In the genomic region with DNA sequence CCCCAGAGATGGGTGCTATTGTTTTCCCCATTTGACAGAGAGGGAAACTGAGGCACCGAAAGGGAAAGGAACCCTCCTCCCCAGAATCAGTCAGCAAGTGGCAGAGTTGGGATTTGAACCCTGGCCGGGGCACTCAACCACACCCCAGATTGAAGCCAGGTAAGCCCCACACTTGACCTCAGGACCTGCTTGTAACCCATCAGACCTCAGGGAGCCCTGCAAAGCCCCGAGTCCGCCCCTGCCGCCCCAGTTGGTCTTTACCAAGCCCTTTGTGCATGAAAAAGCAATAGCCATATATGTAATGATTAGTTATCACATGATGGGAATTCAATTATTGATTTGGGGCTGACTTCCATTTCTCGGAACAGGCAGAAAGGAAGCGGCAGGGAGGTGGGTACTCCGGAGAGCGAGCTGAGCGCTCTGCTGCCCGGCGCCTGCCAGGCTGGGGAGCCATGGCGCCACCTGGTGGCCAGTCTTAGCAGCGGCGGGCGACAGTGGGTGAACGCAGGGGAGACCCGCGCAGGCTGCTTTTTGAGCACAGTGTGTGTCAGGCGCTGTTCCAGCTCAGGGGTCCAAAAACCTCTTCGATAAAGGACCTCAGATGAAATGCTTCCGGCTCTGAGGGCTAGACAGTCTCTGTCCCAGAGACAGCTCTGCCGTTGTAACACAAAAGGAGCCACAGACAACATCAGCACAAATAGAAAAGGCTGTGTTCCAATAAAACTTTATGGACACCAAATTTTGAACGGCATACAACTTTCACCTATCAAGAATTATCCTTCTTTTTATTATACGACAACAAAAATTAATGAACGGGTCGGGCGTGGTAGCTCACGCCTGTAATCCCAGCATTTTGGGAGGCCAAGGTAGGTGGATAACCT, we compare ENCODE assay signal across 1 cellular context.
TF ChIP-seq lines count a peak whose summit lies in the region.

No MANE protein-coding gene starts in this region.

TF ChIP-seq in K562, 482 proteins besides CTCF, POLR2A, EP300 and RAD21 (continued from another document and continues in another):
- TF ChIP-seq, protein P1, sequence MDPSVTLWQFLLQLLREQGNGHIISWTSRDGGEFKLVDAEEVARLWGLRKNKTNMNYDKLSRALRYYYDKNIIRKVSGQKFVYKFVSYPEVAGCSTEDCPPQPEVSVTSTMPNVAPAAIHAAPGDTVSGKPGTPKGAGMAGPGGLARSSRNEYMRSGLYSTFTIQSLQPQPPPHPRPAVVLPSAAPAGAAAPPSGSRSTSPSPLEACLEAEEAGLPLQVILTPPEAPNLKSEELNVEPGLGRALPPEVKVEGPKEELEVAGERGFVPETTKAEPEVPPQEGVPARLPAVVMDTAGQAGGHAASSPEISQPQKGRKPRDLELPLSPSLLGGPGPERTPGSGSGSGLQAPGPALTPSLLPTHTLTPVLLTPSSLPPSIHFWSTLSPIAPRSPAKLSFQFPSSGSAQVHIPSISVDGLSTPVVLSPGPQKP (CRISPR knock-in tag; IDR thresholded peaks at IDR 0.05): no peak
- TF ChIP-seq, protein P2, sequence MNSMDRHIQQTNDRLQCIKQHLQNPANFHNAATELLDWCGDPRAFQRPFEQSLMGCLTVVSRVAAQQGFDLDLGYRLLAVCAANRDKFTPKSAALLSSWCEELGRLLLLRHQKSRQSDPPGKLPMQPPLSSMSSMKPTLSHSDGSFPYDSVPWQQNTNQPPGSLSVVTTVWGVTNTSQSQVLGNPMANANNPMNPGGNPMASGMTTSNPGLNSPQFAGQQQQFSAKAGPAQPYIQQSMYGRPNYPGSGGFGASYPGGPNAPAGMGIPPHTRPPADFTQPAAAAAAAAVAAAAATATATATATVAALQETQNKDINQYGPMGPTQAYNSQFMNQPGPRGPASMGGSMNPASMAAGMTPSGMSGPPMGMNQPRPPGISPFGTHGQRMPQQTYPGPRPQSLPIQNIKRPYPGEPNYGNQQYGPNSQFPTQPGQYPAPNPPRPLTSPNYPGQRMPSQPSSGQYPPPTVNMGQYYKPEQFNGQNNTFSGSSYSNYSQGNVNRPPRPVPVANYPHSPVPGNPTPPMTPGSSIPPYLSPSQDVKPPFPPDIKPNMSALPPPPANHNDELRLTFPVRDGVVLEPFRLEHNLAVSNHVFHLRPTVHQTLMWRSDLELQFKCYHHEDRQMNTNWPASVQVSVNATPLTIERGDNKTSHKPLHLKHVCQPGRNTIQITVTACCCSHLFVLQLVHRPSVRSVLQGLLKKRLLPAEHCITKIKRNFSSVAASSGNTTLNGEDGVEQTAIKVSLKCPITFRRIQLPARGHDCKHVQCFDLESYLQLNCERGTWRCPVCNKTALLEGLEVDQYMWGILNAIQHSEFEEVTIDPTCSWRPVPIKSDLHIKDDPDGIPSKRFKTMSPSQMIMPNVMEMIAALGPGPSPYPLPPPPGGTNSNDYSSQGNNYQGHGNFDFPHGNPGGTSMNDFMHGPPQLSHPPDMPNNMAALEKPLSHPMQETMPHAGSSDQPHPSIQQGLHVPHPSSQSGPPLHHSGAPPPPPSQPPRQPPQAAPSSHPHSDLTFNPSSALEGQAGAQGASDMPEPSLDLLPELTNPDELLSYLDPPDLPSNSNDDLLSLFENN (IDR thresholded peaks at IDR 0.05; ENCODE audit: low read depth in 2 of 2, low read length in 2 of 2): peak in 1 of 2 experiments; percentile 46; a peak in 1 of 4 replicates
- TF ChIP-seq ADNP (tag; IDR thresholded peaks at IDR 0.05) (0 out of 2 replicates have a peak, but pooled peaks have one; percentile 31), ZNF212 (CRISPR knock-in tag; IDR thresholded peaks at IDR 0.05) (no peak), MTA1 (IDR thresholded peaks at IDR 0.05; ENCODE audit: borderline replicate concordance) (no peak), AFF4 (CRISPR knock-in tag; IDR thresholded peaks at IDR 0.05) (no peak), CEBPB (tag; IDR thresholded peaks at IDR 0.05) (no peak), MCM2 (IDR thresholded peaks at IDR 0.05; ENCODE audit: low read depth) (no peak), ARID2 (IDR thresholded peaks at IDR 0.05) (no peak), PHB (CRISPR knock-in tag; IDR thresholded peaks at IDR 0.05) (no peak), ZNF23 (CRISPR knock-in tag; IDR thresholded peaks at IDR 0.05) (no peak), DACH1 (IDR thresholded peaks at IDR 0.05; ENCODE audit: partially characterized antibody) (no peak), JUNB (CRISPR knock-in tag; conservative IDR thresholded peaks at IDR 0.05) (no peak), DDX20 (tag; IDR thresholded peaks at IDR 0.05; ENCODE audit: low read depth) (no peak), TFAP4 (CRISPR knock-in tag; IDR thresholded peaks at IDR 0.05; ENCODE audit: borderline replicate concordance) (peak; percentile 35; the same call in 1 of the 2 replicates), CREBBP (IDR thresholded peaks at IDR 0.05; ENCODE audit: low read depth, low read length) (no peak), XRCC5 (IDR thresholded peaks at IDR 0.05; ENCODE audit: low read depth, low read length) (0 out of 2 replicates have a peak, but pooled peaks have one; percentile 38), THAP12 (CRISPR knock-in tag; IDR thresholded peaks at IDR 0.05) (no peak), EGR1 (conservative IDR thresholded peaks at IDR 0.05) (no peak), SRSF7 (optimal IDR thresholded peaks at IDR 0.05; ENCODE audit: low read depth, low read length) (no peak), NFE2 (IDR thresholded peaks at IDR 0.05; ENCODE audit: low read depth) (no peak), DLX4 (CRISPR knock-in tag; IDR thresholded peaks at IDR 0.05) (no peak), MAZ (CRISPR knock-in tag; conservative IDR thresholded peaks at IDR 0.05 in 1 of 2, IDR thresholded peaks at IDR 0.05 in 1 of 2) (peak; percentile 38 to 48; a peak in 1 of 4 replicates), PCBP2 (IDR thresholded peaks at IDR 0.05; ENCODE audit: low read depth, low read length, poor library complexity, severe bottlenecking) (no peak), BRCA1 (IDR thresholded peaks at IDR 0.05) (no peak), BRCA1 (CRISPR knock-in tag; IDR thresholded peaks at IDR 0.05) (no peak), IRF2 (CRISPR knock-in tag; IDR thresholded peaks at IDR 0.05) (no peak), STAT5B (CRISPR knock-in tag; IDR thresholded peaks at IDR 0.05) (no peak)
- TF ChIP-seq, protein P3, sequence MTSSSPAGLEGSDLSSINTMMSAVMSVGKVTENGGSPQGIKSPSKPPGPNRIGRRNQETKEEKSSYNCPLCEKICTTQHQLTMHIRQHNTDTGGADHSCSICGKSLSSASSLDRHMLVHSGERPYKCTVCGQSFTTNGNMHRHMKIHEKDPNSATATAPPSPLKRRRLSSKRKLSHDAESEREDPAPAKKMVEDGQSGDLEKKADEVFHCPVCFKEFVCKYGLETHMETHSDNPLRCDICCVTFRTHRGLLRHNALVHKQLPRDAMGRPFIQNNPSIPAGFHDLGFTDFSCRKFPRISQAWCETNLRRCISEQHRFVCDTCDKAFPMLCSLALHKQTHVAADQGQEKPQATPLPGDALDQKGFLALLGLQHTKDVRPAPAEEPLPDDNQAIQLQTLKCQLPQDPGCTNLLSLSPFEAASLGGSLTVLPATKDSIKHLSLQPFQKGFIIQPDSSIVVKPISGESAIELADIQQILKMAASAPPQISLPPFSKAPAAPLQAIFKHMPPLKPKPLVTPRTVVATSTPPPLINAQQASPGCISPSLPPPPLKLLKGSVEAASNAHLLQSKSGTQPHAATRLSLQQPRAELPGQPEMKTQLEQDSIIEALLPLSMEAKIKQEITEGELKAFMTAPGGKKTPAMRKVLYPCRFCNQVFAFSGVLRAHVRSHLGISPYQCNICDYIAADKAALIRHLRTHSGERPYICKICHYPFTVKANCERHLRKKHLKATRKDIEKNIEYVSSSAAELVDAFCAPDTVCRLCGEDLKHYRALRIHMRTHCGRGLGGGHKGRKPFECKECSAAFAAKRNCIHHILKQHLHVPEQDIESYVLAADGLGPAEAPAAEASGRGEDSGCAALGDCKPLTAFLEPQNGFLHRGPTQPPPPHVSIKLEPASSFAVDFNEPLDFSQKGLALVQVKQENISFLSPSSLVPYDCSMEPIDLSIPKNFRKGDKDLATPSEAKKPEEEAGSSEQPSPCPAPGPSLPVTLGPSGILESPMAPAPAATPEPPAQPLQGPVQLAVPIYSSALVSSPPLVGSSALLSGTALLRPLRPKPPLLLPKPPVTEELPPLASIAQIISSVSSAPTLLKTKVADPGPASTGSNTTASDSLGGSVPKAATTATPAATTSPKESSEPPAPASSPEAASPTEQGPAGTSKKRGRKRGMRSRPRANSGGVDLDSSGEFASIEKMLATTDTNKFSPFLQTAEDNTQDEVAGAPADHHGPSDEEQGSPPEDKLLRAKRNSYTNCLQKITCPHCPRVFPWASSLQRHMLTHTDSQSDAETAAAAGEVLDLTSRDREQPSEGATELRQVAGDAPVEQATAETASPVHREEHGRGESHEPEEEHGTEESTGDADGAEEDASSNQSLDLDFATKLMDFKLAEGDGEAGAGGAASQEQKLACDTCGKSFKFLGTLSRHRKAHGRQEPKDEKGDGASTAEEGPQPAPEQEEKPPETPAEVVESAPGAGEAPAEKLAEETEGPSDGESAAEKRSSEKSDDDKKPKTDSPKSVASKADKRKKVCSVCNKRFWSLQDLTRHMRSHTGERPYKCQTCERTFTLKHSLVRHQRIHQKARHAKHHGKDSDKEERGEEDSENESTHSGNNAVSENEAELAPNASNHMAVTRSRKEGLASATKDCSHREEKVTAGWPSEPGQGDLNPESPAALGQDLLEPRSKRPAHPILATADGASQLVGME (CRISPR knock-in tag; IDR thresholded peaks at IDR 0.05): no peak
